Comparison of ENCODE assay signal across 26 cellular contexts in the genomic region with DNA sequence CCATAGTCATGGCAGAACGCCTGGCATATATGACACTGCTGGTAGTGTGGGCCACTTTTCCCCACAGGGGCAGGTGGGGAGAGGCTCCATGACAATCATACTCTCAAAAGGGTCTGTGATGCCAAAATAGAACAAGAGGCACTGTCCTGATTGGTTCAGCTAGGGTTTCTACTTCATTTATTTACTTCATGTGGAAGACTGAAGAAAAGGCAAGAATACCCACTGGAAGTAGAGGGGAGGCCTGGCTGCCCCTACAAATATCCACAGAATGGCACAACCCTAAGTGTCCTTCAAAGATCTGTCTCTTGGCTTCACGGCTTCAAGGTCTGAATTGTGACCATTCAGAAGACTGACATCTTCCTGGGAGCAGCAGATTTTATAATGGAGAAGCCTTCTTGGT.
"Had no signal": no experiment of that assay in that cellular context is flagged by ENCODE, and none has a peak within 500 bp of the region (broad histone marks: within the 10 kb centered on the region; RNA-seq: fewer than 3 reads in every experiment).

No MANE protein-coding gene starts in this region.

- H3K4me3 ChIP-seq: stomach, suprapubic skin, testis, thoracic aorta, thyroid gland, tibial artery, tibial nerve, transverse colon, upper lobe of left lung, upper lobe of right lung, uterus, vagina had no signal

- H3K27me3 ChIP-seq: suprapubic skin, testis, thyroid gland, tibial artery, tibial nerve, transverse colon, upper lobe of left lung, upper lobe of right lung, uterus, vagina had no signal

- H3K9me3 ChIP-seq: suprapubic skin, testis, thoracic aorta, thyroid gland, tibial artery, transverse colon, upper lobe of left lung, upper lobe of right lung, uterus, vagina had no signal

- H3K4me1 ChIP-seq: testis, upper lobe of right lung, uterus, vagina had no signal

- H3K36me3 ChIP-seq: stomach, suprapubic skin, thoracic aorta, thyroid gland, tibial artery, tibial nerve, transverse colon, upper lobe of left lung, upper lobe of right lung, uterus, vagina had no signal

- H3K27ac ChIP-seq: stomach, suprapubic skin, testis, thoracic aorta, thyroid gland, tibial artery, tibial nerve, transverse colon, upper lobe of left lung, upper lobe of right lung, uterus, vagina had no signal

- ATAC-seq: stimulated activated effector memory CD8-positive, alpha-beta T cell treated with anti-CD3 and anti-CD28 coated beads, Interleukin-12 subunit alpha, Interleukin-12 subunit beta, amount 100 ng/mL, for 72 hours; stimulated activated memory B cell treated with anti-CD40 and anti-IgM and Interleukin-4, amounts not matched to agents 10 μg/mL and 1 μg/mL and 100 μg/mL, for 72 hours; stimulated activated naive B cell treated with anti-CD40 and anti-IgM and Interleukin-4, amounts not matched to agents 10 μg/mL and 1 μg/mL and 100 μg/mL, for 72 hours; upper lobe of right lung had no signal

- FAIRE-seq: urothelium cell line had no signal

- DNase-seq: stimulated activated CD4-positive, alpha-beta T cell treated with anti-CD3 and anti-CD28 coated beads, Interleukin-2, amount 100 ng/mL, for 48 hours; stimulated activated CD4-positive, alpha-beta T cell treated with anti-CD3 and anti-CD28 coated beads, Interleukin-4, amount 100 ng/mL, for 1 hour; stimulated activated CD4-positive, alpha-beta T cell treated with anti-CD3 and anti-CD28 coated beads, Interleukin-4, amount 100 ng/mL, for 24 hours; stimulated activated CD4-positive, alpha-beta T cell treated with anti-CD3 and anti-CD28 coated beads, Interleukin-4, amount 100 ng/mL, for 4 hours; stimulated activated CD8-positive, alpha-beta memory T cell treated with anti-CD3 and anti-CD28 coated beads, Interleukin-4, amount 100 ng/mL, for 48 hours; stimulated activated naive B cell treated with anti-CD40 and anti-IgM and Interleukin-4, amounts not matched to agents 10 μg/mL and 1 μg/mL and 100 μg/mL, for 72 hours; stimulated activated naive CD4-positive, alpha-beta T cell; stimulated activated naive CD4-positive, alpha-beta T cell treated with Interleukin-2 at 50 U/mL for 16 hours; stimulated activated naive CD8-positive, alpha-beta T cell treated with anti-CD3 and anti-CD28 coated beads, Interleukin-15, Interleukin-2, amounts not matched to agents 100 U/mL and 50 U/mL, for 24 hours; stomach; substantia nigra; testis; thyroid gland; tibial artery; transverse colon; trophoblast cell; upper lobe of left lung; upper lobe of right lung; uterus had no signal
